ENCODE assay signal across 1 cellular context in genomic region chr5:125668904-125669303, GRCh38.
A peak's percentile ranks its signal among the peaks of the same experiment; 100 is the strongest.
TF ChIP-seq lines count a peak whose summit lies in the region.

No MANE protein-coding gene starts in this region.

TF ChIP-seq in HEK293, 187 proteins besides CTCF, POLR2A, EP300 and RAD21 (continued from another document):
- peak; percentile 96 for TF ChIP-seq ZIC2 (tag by site-specific recombination; IDR thresholded peaks at IDR 0.05)
- TF ChIP-seq ZXDB (tag by site-specific recombination; IDR thresholded peaks at IDR 0.05): 0 out of 2 replicates have a peak, but pooled peaks have one; percentile 27
- 0 out of 2 replicates have a peak, but pooled peaks have one; percentile 23 for TF ChIP-seq ZBTB20 (tag by site-specific recombination; IDR thresholded peaks at IDR 0.05)
- TF ChIP-seq ZNF837 (tag by site-specific recombination; IDR thresholded peaks at IDR 0.05): no peak
